ENCODE assay signal across 15 cellular contexts in the genomic region with DNA sequence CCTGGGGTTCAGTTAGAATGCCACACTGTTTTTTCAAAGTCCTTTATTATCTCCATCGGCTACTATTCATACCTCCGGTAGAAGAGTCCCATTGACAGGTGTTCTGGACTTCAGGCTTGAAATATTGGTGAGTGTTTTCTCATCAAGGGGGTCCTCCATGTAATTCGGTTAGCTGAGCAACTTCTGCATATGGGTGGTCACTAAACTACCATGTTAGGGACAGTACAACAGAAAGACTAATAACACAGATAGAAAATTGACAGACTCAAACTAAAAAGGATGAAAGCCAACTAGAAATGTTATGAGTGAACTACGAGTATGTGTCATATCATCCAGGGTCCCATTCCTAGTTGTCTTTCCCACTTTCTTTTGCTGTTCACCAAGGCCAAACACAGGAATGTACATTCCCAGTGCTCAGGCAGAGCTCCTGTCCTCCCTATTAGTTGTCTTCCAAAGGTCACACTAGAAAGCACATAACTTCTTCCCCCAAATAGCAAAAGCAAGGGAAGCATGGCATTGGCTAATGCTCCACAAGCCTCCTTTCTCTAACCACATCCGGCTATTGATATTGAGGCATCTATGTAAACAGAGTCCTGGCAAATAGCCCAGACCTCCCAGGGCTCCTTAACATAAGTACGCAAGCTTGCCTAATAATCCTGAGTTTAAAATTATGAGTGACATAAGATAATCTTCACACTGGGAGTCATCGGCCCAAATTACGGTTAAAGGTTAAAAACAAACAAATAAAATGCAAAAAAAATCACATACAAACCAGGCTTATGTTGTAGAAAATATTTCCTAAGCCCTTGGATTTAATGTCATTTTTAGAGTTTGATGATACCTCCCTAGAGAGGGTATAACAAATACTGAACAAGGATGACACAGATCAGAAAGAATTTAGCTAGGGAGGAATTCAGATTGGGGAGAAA. TPM values are rescaled to one million over a fixed set of nuclear protein-coding genes. Genes with fewer than 3 reads are reported as not detected.
DNase-seq lines count a peak whose midpoint lies in the region; ATAC-seq, FAIRE-seq and TF ChIP-seq lines count a peak whose summit lies in the region.
"Had no signal": no experiment of that assay in that cellular context is flagged by ENCODE, and none has a peak within 500 bp of the region (broad histone marks: within the 10 kb centered on the region; RNA-seq: fewer than 3 reads in every experiment).

No MANE protein-coding gene starts in this region.

- CTCF ChIA-PET in HepG2 (lab: Yijun Ruan, JAX; ENCODE audit: low intra/inter-chr PET ratio, low total read pairs) = no interaction called here

- H3K27ac ChIP-seq in right atrium auricular region = peak overlapping the region in 1 of 2 donors; percentile 44
- H3K27ac ChIP-seq in HepG2 (ENCODE audit: extremely low read length, insufficient read depth, low read length) = peak overlapping the region; percentile 56
- H3K27ac ChIP-seq in effector memory CD4-positive, alpha-beta T cell (ENCODE audit: insufficient read depth, low read length, poor library complexity, severe bottlenecking) = no peak overlapping the region

- no peak overlapping the region for H3K4me3 ChIP-seq in right atrium auricular region
- H3K4me3 ChIP-seq in HepG2 (replicated peaks in 1 of 3; ENCODE audit: insufficient read depth in 1 of 3, low read depth in 2 of 3, low read length in 3 of 3) = peak overlapping the region in 1 of 3 experiments; percentile 7; a peak in 1 of 6 replicates
- no peak overlapping the region for H3K4me3 ChIP-seq in effector memory CD4-positive, alpha-beta T cell (ENCODE audit: insufficient read depth, low read depth, low read length, poor library complexity, severe bottlenecking)
- H3K4me3 ChIP-seq: sigmoid colon had no signal

- H3K9me3 ChIP-seq in right atrium auricular region (no peaks in the 10 kb centered on the region), HepG2 (ENCODE audit: low read length) (no peaks in the 10 kb centered on the region)
- no peaks in the 10 kb centered on the region for H3K9me3 ChIP-seq in effector memory CD4-positive, alpha-beta T cell (ENCODE audit: control insufficient read depth, low read length)
- H3K9me3 ChIP-seq: sigmoid colon had no signal

- no peaks in the 10 kb centered on the region for H3K79me2 ChIP-seq in HepG2 (ENCODE audit: insufficient read depth, low read length)

- ATAC-seq in left ventricle myocardium superior = peak; percentile 32
- ATAC-seq in HepG2 = peak; percentile 98
- ATAC-seq in HG03045 (IDR thresholded peaks at IDR 0.05; ENCODE audit: unreplicated experiment) = no peak
- ATAC-seq in HG03432 (IDR thresholded peaks at IDR 0.05; ENCODE audit: unreplicated experiment) = no peak

- no peak for TF ChIP-seq POLR2A in HepG2 (IDR thresholded peaks at IDR 0.05; ENCODE audit: insufficient read depth in 1 of 2, low read depth in 2 of 2, low read length in 2 of 2)

- H3K4me2 ChIP-seq in HepG2 (ENCODE audit: low read depth, low read length) = peak overlapping the region; percentile 52

- POLR2A ChIA-PET in HepG2 (lab: Yijun Ruan, JAX) = interaction anchor here (1.1 to 6.3 kb wide), 6 partner anchors 11 to 43 kb away, joined by 4 to 217 read pairs (median 14); a partner anchor contains a TSS

- BruUV-seq in HepG2 (replicated peaks; lab: Mats Ljungman, UMichigan) = no TSS peak

- no peak for TF ChIP-seq RAD21 in HepG2 (CRISPR knock-in tag; IDR thresholded peaks at IDR 0.05)

- in situ Hi-C loops in HepG2 (cut with HindIII; ENCODE audit: extremely low pct_ligation_motif_present, low pct_unique_long_range_greater_than_20kb) = no loop called here

- TF ChIP-seq EP300 in HepG2 (IDR thresholded peaks at IDR 0.05; ENCODE audit: low read depth in 2 of 2, low read length in 2 of 2) = peak; percentile 40 to 97; a peak in 3 of 4 replicates
- TF ChIP-seq EP300 in HepG2 (CRISPR knock-in tag; IDR thresholded peaks at IDR 0.05; ENCODE audit: borderline replicate concordance) = peak; percentile 94

- no peaks in the 10 kb centered on the region for H3K27me3 ChIP-seq in right atrium auricular region
- H3K27me3 ChIP-seq in HepG2 (ENCODE audit: control insufficient read depth in 1 of 2, insufficient read depth in 2 of 2, low read length in 2 of 2) = no peaks in the 10 kb centered on the region
- H3K27me3 ChIP-seq in effector memory CD4-positive, alpha-beta T cell (replicated peaks; ENCODE audit: control insufficient read depth, insufficient read depth, low read length, poor library complexity, severe bottlenecking) = no peaks in the 10 kb centered on the region
- H3K27me3 ChIP-seq: sigmoid colon had no signal

- H2AFZ ChIP-seq in HepG2 (ENCODE audit: low read length) = no peak overlapping the region

- no peak overlapping the region for H3K9ac ChIP-seq in HepG2 (ENCODE audit: insufficient read depth, low read depth, low read length)

- DNase-seq in left ventricle myocardium superior (no peak), right atrium auricular region (ENCODE audit: low spot score) (no peak), astrocyte of the hippocampus (ENCODE audit: low read depth, low spot score) (peak; percentile 39), HepG2 (ENCODE audit: low spot score) (peak; percentile 100), SKM-1 (lab: John Stamatoyannopoulos, UW; ENCODE audit: unreplicated experiment) (no peak)
- no peak for DNase-seq in effector memory CD4-positive, alpha-beta T cell
- DNase-seq: activated T-cell treated with anti-CD3 and anti-CD28 coated beads, Interleukin-2, amount 50 U/mL, for 1 hour; AML-193; left cardiac atrium; NCI-H510A treated with DMSO at 0.1 percent for 48 hours; sigmoid colon had no signal

- H3K4me1 ChIP-seq in right atrium auricular region (no peaks in the 10 kb centered on the region), HepG2 (ENCODE audit: insufficient read depth, low read length) (peaks cover 46% of the 10 kb centered on the region)
- no peaks in the 10 kb centered on the region for H3K4me1 ChIP-seq in effector memory CD4-positive, alpha-beta T cell (ENCODE audit: control insufficient read depth, insufficient read depth, low read length, poor library complexity, severe bottlenecking)
- H3K4me1 ChIP-seq: sigmoid colon had no signal

- FAIRE-seq in HepG2 (lab: Jason Lieb, UNC) = peak; percentile 93

- no peaks in the 10 kb centered on the region for H4K20me1 ChIP-seq in HepG2 (ENCODE audit: insufficient read depth, low read length)

- TF ChIP-seq CTCF in right atrium auricular region (IDR thresholded peaks at IDR 0.05) (no peak), HepG2 (CRISPR knock-in tag; IDR thresholded peaks at IDR 0.05) (no peak)

- intact Hi-C loops in left ventricle myocardium superior (cut with micrococcal nuclease) (no loop called here), HepG2 (cut with micrococcal nuclease; ENCODE audit: unreplicated experiment) (loop anchor here (1.0 to 10.0 kb wide), 5 partner anchors 12 to 577 kb away; a partner anchor contains a TSS)

- H3K36me3 ChIP-seq in right atrium auricular region (no peaks in the 10 kb centered on the region), HepG2 (replicated peaks in 1 of 2; ENCODE audit: control insufficient read depth in 1 of 2, insufficient read depth in 2 of 2, low read length in 2 of 2) (no peaks in the 10 kb centered on the region)
- H3K36me3 ChIP-seq in effector memory CD4-positive, alpha-beta T cell (ENCODE audit: control insufficient read depth, insufficient read depth, low read length) = no peaks in the 10 kb centered on the region
- H3K36me3 ChIP-seq: sigmoid colon had no signal

- 32% methylated on average over 8 of the region's 8 CpGs for WGBS in HepG2 (ENCODE audit: low lambda C conversion rate)

TF ChIP-seq in HepG2, 621 proteins besides CTCF, POLR2A, EP300 and RAD21 (continues in another document):
- TF ChIP-seq DMAP1 (CRISPR knock-in tag; IDR thresholded peaks at IDR 0.05) (peak; percentile 43; the same call in 1 of the 2 replicates), ZFX (CRISPR knock-in tag; IDR thresholded peaks at IDR 0.05; ENCODE audit: low read depth) (peak; percentile 65), CEBPB (IDR thresholded peaks at IDR 0.05; ENCODE audit: borderline replicate concordance, low read depth, low read length) (peak; percentile 83), ZBTB1 (CRISPR knock-in tag; IDR thresholded peaks at IDR 0.05; ENCODE audit: borderline replicate concordance) (no peak), SNAPC2 (CRISPR knock-in tag; IDR thresholded peaks at IDR 0.05) (peak; percentile 75; the same call in 1 of the 2 replicates)

RNA-seq across cellular contexts. Expression of a gene that starts 13.2 kb away (rescaled TPM):
- 14.3 TPM for total RNA-seq in left ventricle myocardium superior
- 100 to 1,000 TPM; 203 to 356 TPM for total RNA-seq in right atrium auricular region
- 29.6 and 34.7 TPM in 2 replicates for total RNA-seq in HepG2 (2016; rRNA removed; fragmentation: Illumina TruSeq; extraction: Trizol)
- total RNA-seq in HepG2 (2016; cell fraction: cytosol; rRNA removed; fragmentation: Illumina TruSeq; extraction: Trizol; ENCODE audit: low read depth) = 7.2 and 7.8 TPM in 2 replicates
- 27.0 and 36.5 TPM in 2 replicates for total RNA-seq in HepG2 (2016; cell fraction: insoluble cytoplasmic fraction; rRNA removed; fragmentation: Illumina TruSeq; extraction: Trizol)
- 29.3 and 34.9 TPM in 2 replicates for total RNA-seq in HepG2 (2016; cell fraction: membrane; rRNA removed; fragmentation: Illumina TruSeq; extraction: Trizol)
- total RNA-seq in HepG2 (2016; cell fraction: nucleus; rRNA removed; fragmentation: Illumina TruSeq; extraction: Trizol) = 91.2 and 104 TPM in 2 replicates
- 316 and 375 TPM in 2 replicates for polyA plus RNA-seq in HepG2 (2011; rRNA removed)
- 191 and 283 TPM in 2 replicates for polyA plus RNA-seq in HepG2 (2011; cell fraction: cytosol; rRNA removed)
- polyA plus RNA-seq in HepG2 (2011; cell fraction: nucleus; rRNA removed) = 458 and 601 TPM in 2 replicates
- 765 and 789 TPM in 2 replicates for polyA plus RNA-seq in HepG2 (2012)
- 7.8 and 8.0 TPM in 2 replicates for polyA plus RNA-seq in HepG2 (2016; cell fraction: cytosol; fragmentation: Illumina TruSeq; extraction: Trizol; ENCODE audit: low read depth)
- 36.0 and 46.4 TPM in 2 replicates for polyA plus RNA-seq in HepG2 (2016; cell fraction: insoluble cytoplasmic fraction; fragmentation: Illumina TruSeq; extraction: Trizol; ENCODE audit: low read depth)
- 18.5 and 20.3 TPM in 2 replicates for polyA plus RNA-seq in HepG2 (2016; cell fraction: membrane; fragmentation: Illumina TruSeq; extraction: Trizol; ENCODE audit: low read depth)
- 252 and 258 TPM in 2 replicates for polyA plus RNA-seq in HepG2 (2016; cell fraction: nucleus; fragmentation: Illumina TruSeq; extraction: Trizol; ENCODE audit: insufficient read depth, low read depth)
- polyA minus RNA-seq in HepG2 (2011; rRNA and poly(A)+ RNA removed; ENCODE audit: low replicate concordance) = 0.21 and 276 TPM in 2 replicates
- 404 and 475 TPM in 2 replicates for polyA minus RNA-seq in HepG2 (2011; cell fraction: cytosol; rRNA and poly(A)+ RNA removed)
- 171 and 228 TPM in 2 replicates for polyA minus RNA-seq in HepG2 (2011; cell fraction: nucleus; rRNA and poly(A)+ RNA removed)
- total RNA-seq: T-helper 2 cell treated with Interferon-gamma antibody and Interleukin-4, amounts not matched to agents 100 ng/mL and 5 ng/mL, for 36 hours had no signal
- polyA plus RNA-seq: IgD-negative memory B cell had no signal

Comparison
In these comparisons a context has a peak if more than half of its experiments do, and no peak if none do; other contexts are left out.
1. ATAC-seq: peak in left ventricle myocardium superior (single experiment) and HepG2 (single experiment); none in HG03045 (single experiment) and HG03432 (single experiment).
2. DNase-seq: peak in astrocyte of the hippocampus (single experiment) and HepG2 (single experiment); none in left ventricle myocardium superior (single experiment), right atrium auricular region (single experiment), effector memory CD4-positive, alpha-beta T cell (0 of 3) and SKM-1 (single experiment).